12 cellular contexts compared by ENCODE assay signal in genomic region chr20:31633339-31633914, GRCh38. TPM values are rescaled to one million over a fixed set of nuclear protein-coding genes. Genes with fewer than 3 reads are reported as not detected.
DNase-seq lines count a peak whose midpoint lies in the region; ATAC-seq and TF ChIP-seq lines count a peak whose summit lies in the region.
"Had no signal": no experiment of that assay in that cellular context is flagged by ENCODE, and none has a peak within 500 bp of the region (broad histone marks: within the 10 kb centered on the region; RNA-seq: fewer than 3 reads in every experiment).

No MANE protein-coding gene starts in this region.

- intact Hi-C loops in CD4-positive, alpha-beta memory T cell (cut with micrococcal nuclease), result no loop called here

- H3K4me3 ChIP-seq in RWPE2 (ENCODE audit: severe bottlenecking) (no peak overlapping the region), gastroesophageal sphincter (no peak overlapping the region), lung (no peak overlapping the region)
- no peak overlapping the region for H3K4me3 ChIP-seq in CD4-positive, alpha-beta memory T cell (ENCODE audit: low read length in 2 of 2)
- H3K4me3 ChIP-seq: BLaER1 had no signal

- H3K4me3 Mint-ChIP-seq in T-cell, result no peak overlapping the region
- no peak overlapping the region for H3K4me3 Mint-ChIP-seq in CD4-positive, alpha-beta memory T cell
- H3K4me3 Mint-ChIP-seq: IgD-negative memory B cell had no signal

- no peak for ATAC-seq in RWPE2 (ENCODE audit: low read depth)
- peak; percentile 78 for ATAC-seq in gastroesophageal sphincter
- peak; percentile 64 for ATAC-seq in lung (ENCODE audit: insufficient read depth, low FRiP score)
- no peak for ATAC-seq in HG03460 (IDR thresholded peaks at IDR 0.05; ENCODE audit: unreplicated experiment)
- ATAC-seq in T-cell (replicated peaks in 1 of 4), result no peak

- CTCF ChIA-PET in T-cell (lab: Charles Lee), result interaction anchor here (0.6 to 2.2 kb wide), 8 partner anchors 28 to 151 kb away, joined by 3 to 20 read pairs (median 7); partner anchors contain the start of gene ID1 (in 1 of the 2)
- CTCF ChIA-PET in CD4-positive, alpha-beta memory T cell (lab: Charles Lee; ENCODE audit: partially characterized antibody), result interaction anchor here (0.7 to 4.3 kb wide), 17 partner anchors 8 to 213 kb away, joined by 3 to 47 read pairs (median 3); partner anchors contain the start of gene BCL2L1

- TF ChIP-seq CTCF in RWPE2 (IDR thresholded peaks at IDR 0.05; ENCODE audit: poor library complexity, severe bottlenecking) (no peak), gastroesophageal sphincter (IDR thresholded peaks at IDR 0.05) (no peak), lung (IDR thresholded peaks at IDR 0.05; ENCODE audit: control extremely low read depth, extremely low read depth) (no peak)

- H3K27me3 Mint-ChIP-seq in T-cell, result peaks cover 0 to 3% of the 10 kb centered on the region in 2 donors
- peaks cover 0 to 3% of the 10 kb centered on the region in 2 donors for H3K27me3 Mint-ChIP-seq in CD4-positive, alpha-beta memory T cell

- H3K36me3 ChIP-seq in RWPE2 (ENCODE audit: low read depth) (no peaks in the 10 kb centered on the region), gastroesophageal sphincter (no peaks in the 10 kb centered on the region), lung (ENCODE audit: control insufficient read depth in 2 of 2, insufficient read depth in 2 of 2, low read length in 2 of 2) (no peaks in the 10 kb centered on the region)
- H3K36me3 ChIP-seq in CD4-positive, alpha-beta memory T cell (ENCODE audit: insufficient read depth, low read length), result no peaks in the 10 kb centered on the region
- H3K36me3 ChIP-seq: BLaER1 had no signal

- no peak for TF ChIP-seq EP300 in gastroesophageal sphincter (IDR thresholded peaks at IDR 0.05)

- H3K9me3 ChIP-seq in RWPE2 (ENCODE audit: severe bottlenecking), result no peaks in the 10 kb centered on the region
- no peaks in the 10 kb centered on the region for H3K9me3 ChIP-seq in gastroesophageal sphincter
- H3K9me3 ChIP-seq in lung (ENCODE audit: control insufficient read depth in 2 of 2, insufficient read depth in 1 of 2, low read length in 1 of 2), result no peaks in the 10 kb centered on the region
- no peaks in the 10 kb centered on the region for H3K9me3 ChIP-seq in CD4-positive, alpha-beta memory T cell (ENCODE audit: control insufficient read depth in 1 of 2, low read length in 2 of 2)
- H3K9me3 ChIP-seq: BLaER1 had no signal

- H3K27ac ChIP-seq in RWPE2 (ENCODE audit: poor library complexity, severe bottlenecking) (no peak overlapping the region), gastroesophageal sphincter (peak overlapping the region in 1 of 4 donors; percentile 38), lung (ENCODE audit: low read depth in 1 of 2, low read length in 1 of 2) (peak overlapping the region in 1 of 2 donors; percentile 14)
- H3K27ac ChIP-seq in CD4-positive, alpha-beta memory T cell (ENCODE audit: low read depth, low read length), result no peak overlapping the region
- H3K27ac ChIP-seq: BLaER1, RWPE1 had no signal

- DNase-seq in HCEC 1CT (peak; percentile 5), RWPE2 (ENCODE audit: low spot score) (peak; percentile 80), lung (ENCODE audit: low spot score) (peak; percentile 46), T-cell (no peak), retina (no peak)
- DNase-seq in CD4-positive, alpha-beta memory T cell, result no peak
- DNase-seq: NCI-H1417 treated with DMSO at 0.1 percent for 48 hours had no signal

- no peak for TF ChIP-seq POLR2A in gastroesophageal sphincter (IDR thresholded peaks at IDR 0.05)

- POLR2A ChIA-PET in T-cell (lab: Charles Lee), result no interaction called here
- POLR2A ChIA-PET in CD4-positive, alpha-beta memory T cell (lab: Charles Lee; ENCODE audit: partially characterized antibody), result interaction anchor here (1.3 kb wide), 1 partner anchor 90 kb away, joined by 7 read pairs; no protein-coding TSS in a partner anchor

- H3K27me3 ChIP-seq in RWPE2 (ENCODE audit: insufficient read depth, poor library complexity, severe bottlenecking), result no peaks in the 10 kb centered on the region
- peaks cover 14% of the 10 kb centered on the region for H3K27me3 ChIP-seq in gastroesophageal sphincter
- H3K27me3 ChIP-seq in lung (ENCODE audit: control insufficient read depth, insufficient read depth), result no peaks in the 10 kb centered on the region
- no peaks in the 10 kb centered on the region for H3K27me3 ChIP-seq in CD4-positive, alpha-beta memory T cell (ENCODE audit: insufficient read depth, low read length)
- H3K27me3 ChIP-seq: BLaER1 had no signal

- no peaks in the 10 kb centered on the region for H3K9me3 Mint-ChIP-seq in T-cell
- H3K9me3 Mint-ChIP-seq in CD4-positive, alpha-beta memory T cell, result no peaks in the 10 kb centered on the region
- H3K9me3 Mint-ChIP-seq: IgD-negative memory B cell had no signal

- H3K4me1 ChIP-seq in RWPE2 (ENCODE audit: insufficient read depth, poor library complexity, severe bottlenecking) (no peaks in the 10 kb centered on the region), gastroesophageal sphincter (peaks cover 0 to 5% (median 0%) of the 10 kb centered on the region in 3 donors), lung (ENCODE audit: control insufficient read depth in 2 of 2, insufficient read depth in 2 of 2, low read length in 2 of 2) (no peaks in the 10 kb centered on the region)
- no peaks in the 10 kb centered on the region for H3K4me1 ChIP-seq in CD4-positive, alpha-beta memory T cell (ENCODE audit: insufficient read depth, low read length)
- H3K4me1 ChIP-seq: BLaER1 had no signal

- H3K27ac Mint-ChIP-seq in T-cell, result no peak overlapping the region
- no peak overlapping the region for H3K27ac Mint-ChIP-seq in CD4-positive, alpha-beta memory T cell
- H3K27ac Mint-ChIP-seq: IgD-negative memory B cell had no signal

- H3K4me1 Mint-ChIP-seq in T-cell, result no peaks in the 10 kb centered on the region
- H3K4me1 Mint-ChIP-seq in CD4-positive, alpha-beta memory T cell, result no peaks in the 10 kb centered on the region
- H3K4me1 Mint-ChIP-seq: IgD-negative memory B cell had no signal

- no peaks in the 10 kb centered on the region for H3K36me3 Mint-ChIP-seq in T-cell
- no peaks in the 10 kb centered on the region for H3K36me3 Mint-ChIP-seq in CD4-positive, alpha-beta memory T cell
- H3K36me3 Mint-ChIP-seq: IgD-negative memory B cell had no signal

- 81 to 100% methylated on average over 3 of the region's 14 CpGs for WGBS in gastroesophageal sphincter (ENCODE audit: low coverage in 1 of 2), 2 donors
- 83 to 84% methylated on average over 14 of the region's 14 CpGs for WGBS in lung, 2 donors

RNA-seq across cellular contexts. Expression of gene COX4I2, which starts 4.3 kb away (rescaled TPM):
- total RNA-seq in gastroesophageal sphincter (10 to 100 TPM in 2 of 4 donors, 1 to 10 TPM in 1, not detected in 1; 4.6 to 40.9 (median 12.1) TPM), lung (10 to 100 TPM; 14.4 to 18.8 TPM), T-cell (not detected)
- 10 to 100 TPM; 21.0 to 51.8 TPM for polyA plus RNA-seq in lung
- not detected for total RNA-seq in CD4-positive, alpha-beta memory T cell
- not detected for polyA plus RNA-seq in CD4-positive, alpha-beta memory T cell

RNA-seq across cellular contexts. Expression of gene ID1, which starts 28.3 kb away (rescaled TPM):
- 100 to 1,000 TPM; 221 to 714 (median 372) TPM for total RNA-seq in gastroesophageal sphincter
- total RNA-seq in lung, result 100 to 1,000 TPM; 251 to 389 TPM
- polyA plus RNA-seq in lung, result 100 to 1,000 TPM; 299 to 824 TPM
- 10 to 100 TPM in 1 of 5 donors, 1 to 10 TPM in 4; 1.4 to 11.2 (median 2.2) TPM for total RNA-seq in T-cell
- under 1 TPM in 1 of 2 experiments, not detected in 1; 0.50 TPM for total RNA-seq in CD4-positive, alpha-beta memory T cell
- polyA plus RNA-seq in CD4-positive, alpha-beta memory T cell, result 1 to 10 TPM in 1 of 2 donors, under 1 TPM in 1; 0.49 to 1.4 TPM

Comparison
In these comparisons a context has a peak if more than half of its experiments do, and no peak if none do; other contexts are left out.
1. DNase-seq: peak in HCEC 1CT (single experiment), RWPE2 (single experiment) and lung (single experiment); none in T-cell (0 of 34), retina (single experiment) and CD4-positive, alpha-beta memory T cell (0 of 5).
2. ATAC-seq: peak in gastroesophageal sphincter (single experiment) and lung (single experiment); none in RWPE2 (single experiment), HG03460 (single experiment) and T-cell (0 of 4).
3. RNA of gene ID1, which starts 28.3 kb away (total RNA-seq): 221 to 714 TPM in gastroesophageal sphincter and 251 to 389 TPM in lung; 1.4 to 11.2 TPM in T-cell and 0.50 TPM in CD4-positive, alpha-beta memory T cell; every median in the first group is over 10 times any median in the second.